ENCODE assay signal across 15 cellular contexts in the genomic region with DNA sequence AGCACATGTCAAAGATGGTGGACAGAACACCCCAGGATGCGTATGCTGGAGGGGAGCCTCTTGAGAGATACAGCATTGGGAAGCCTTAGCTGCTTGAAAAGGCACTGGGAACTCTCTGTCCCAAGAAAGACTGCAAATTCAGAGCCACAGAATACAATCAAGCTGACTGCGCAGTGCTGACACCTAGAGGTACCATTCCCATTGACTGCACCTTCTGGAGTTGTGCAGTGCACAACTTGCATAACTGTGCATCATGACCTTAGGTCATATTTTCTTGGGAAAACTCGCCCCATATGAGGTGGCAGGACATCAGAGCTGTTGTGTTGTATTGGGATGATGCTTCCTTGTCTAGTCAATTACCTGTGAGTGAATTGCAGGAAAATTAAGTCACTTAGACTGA.
DNase-seq lines count a peak whose midpoint lies in the region; ATAC-seq and TF ChIP-seq lines count a peak whose summit lies in the region.
"Had no signal": no experiment of that assay in that cellular context is flagged by ENCODE, and none has a peak within 500 bp of the region (broad histone marks: within the 10 kb centered on the region; RNA-seq: fewer than 3 reads in every experiment).

No MANE protein-coding gene starts in this region.

- H3K4me3 ChIP-seq in GM12864 (ENCODE audit: low read depth, low read length): no peak overlapping the region

- no peak for ATAC-seq in HG03196 (IDR thresholded peaks at IDR 0.05; ENCODE audit: unreplicated experiment)
- no peak for ATAC-seq in HG02852 (IDR thresholded peaks at IDR 0.05; ENCODE audit: unreplicated experiment)
- ATAC-seq in HG02981 (IDR thresholded peaks at IDR 0.05; ENCODE audit: unreplicated experiment): no peak
- ATAC-seq: natural killer cell had no signal

- DNase-seq in GM12864 (ENCODE audit: low read depth) (no peak), OCI-M1 (lab: John Stamatoyannopoulos, UW) (peak; percentile 13), fibroblast of peridontal ligament (ENCODE audit: extremely low read depth) (peak; percentile 25), anterior cingulate cortex (lab: John Stamatoyannopoulos, UW) (no peak)
- DNase-seq: activated CD4-positive, alpha-beta T cell treated with anti-CD3 and anti-CD28 coated beads for 48 hours; activated naive CD4-positive, alpha-beta T cell; C1 segment of cervical spinal cord; hypothalamus; natural killer cell; NCI-H1417; stimulated activated naive B cell treated with anti-CD40 and anti-IgM and Interleukin-4, amounts not matched to agents 10 μg/mL and 1 μg/mL and 100 μg/mL, for 72 hours had no signal

- no peak overlapping the region for H3K27ac ChIP-seq in 22Rv1

- TF ChIP-seq CTCF in 22Rv1 (IDR thresholded peaks at IDR 0.05) (peak; percentile 58), GM12864 (IDR thresholded peaks at IDR 0.05; ENCODE audit: low read depth, low read length, missing control alignments) (peak; percentile 49)

Comparison
In these comparisons a context has a peak if more than half of its experiments do, and no peak if none do; other contexts are left out.
1. DNase-seq: peak in OCI-M1 (single experiment) and fibroblast of peridontal ligament (single experiment); none in GM12864 (single experiment) and anterior cingulate cortex (0 of 58).